In the genomic region with DNA sequence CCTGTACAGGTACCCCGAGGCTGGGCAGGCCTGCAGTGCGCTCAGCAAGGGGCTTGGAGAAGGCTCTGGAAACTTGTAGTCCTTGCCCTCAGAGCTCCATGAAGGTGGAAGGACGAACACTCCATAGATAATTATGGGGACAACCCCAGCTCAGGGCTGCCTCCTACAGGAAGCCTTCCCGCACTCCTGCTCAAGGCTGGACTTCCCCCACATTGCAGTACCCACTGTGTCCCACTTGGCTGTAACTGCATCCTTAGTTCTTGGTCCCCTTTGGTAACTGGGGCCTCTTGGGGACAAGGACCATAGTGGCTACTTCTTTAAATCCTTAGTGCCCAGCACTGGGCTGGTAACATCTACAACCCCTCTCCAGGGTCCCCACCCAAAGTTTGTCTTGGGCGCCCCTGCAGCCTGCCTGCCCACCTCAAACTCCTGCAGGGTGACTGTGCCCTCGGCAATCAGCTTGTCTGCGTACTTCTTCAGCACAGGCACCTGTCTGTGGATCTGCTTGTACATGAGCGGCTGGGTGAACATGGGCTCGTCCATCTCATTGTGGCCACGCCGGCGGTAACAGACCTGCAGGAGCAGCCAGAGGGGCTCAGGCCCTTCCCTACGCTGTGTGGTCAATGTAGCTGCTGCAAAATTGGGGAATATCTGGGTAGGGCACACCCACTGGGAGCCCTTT, we compare ENCODE assay signal across 1 cellular context.
TF ChIP-seq lines count a peak whose summit lies in the region.

No MANE protein-coding gene starts in this region.

TF ChIP-seq in SK-N-SH treated with all-trans-retinoic acid at 6 μM for 48 hours, 23 proteins besides CTCF, POLR2A, EP300 and RAD21 (continued from another document):
- TF ChIP-seq POU6F1 (CRISPR knock-in tag; IDR thresholded peaks at IDR 0.05; ENCODE audit: borderline replicate concordance, low read depth): no peak
- TF ChIP-seq ISL1 (CRISPR knock-in tag; IDR thresholded peaks at IDR 0.05): no peak
- TF ChIP-seq PPARA (CRISPR knock-in tag; IDR thresholded peaks at IDR 0.05; ENCODE audit: borderline replicate concordance): no peak
